Comparison of ENCODE assay signal across 28 cellular contexts in the genomic region with DNA sequence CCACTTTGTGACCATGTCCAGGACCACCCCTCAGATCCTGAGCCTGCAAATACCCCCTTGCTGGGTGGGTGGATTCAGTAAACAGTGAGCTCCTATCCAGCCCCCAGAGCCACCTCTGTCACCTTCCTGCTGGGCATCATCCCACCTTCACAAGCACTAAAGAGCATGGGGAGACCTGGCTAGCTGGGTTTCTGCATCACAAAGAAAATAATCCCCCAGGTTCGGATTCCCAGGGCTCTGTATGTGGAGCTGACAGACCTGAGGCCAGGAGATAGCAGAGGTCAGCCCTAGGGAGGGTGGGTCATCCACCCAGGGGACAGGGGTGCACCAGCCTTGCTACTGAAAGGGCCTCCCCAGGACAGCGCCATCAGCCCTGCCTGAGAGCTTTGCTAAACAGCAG. TPM values are rescaled to one million over a fixed set of nuclear protein-coding genes. Genes with fewer than 3 reads are reported as not detected.
DNase-seq lines count a peak whose midpoint lies in the region; ATAC-seq, FAIRE-seq and TF ChIP-seq lines count a peak whose summit lies in the region.
"Had no signal": no experiment of that assay in that cellular context is flagged by ENCODE, and none has a peak within 500 bp of the region (broad histone marks: within the 10 kb centered on the region; RNA-seq: fewer than 3 reads in every experiment).

No MANE protein-coding gene starts in this region.

- no peak overlapping the region for H3K4ac ChIP-seq in H9 (ENCODE audit: low read depth, low read length)

- H3K4me1 Mint-ChIP-seq in H9 (no peaks in the 10 kb centered on the region), natural killer cell (peaks cover 0 to 7% of the 10 kb centered on the region in 2 donors), Calu3 (ENCODE audit: low read depth, unreplicated experiment) (peaks cover 39% of the 10 kb centered on the region)

- CTCF ChIA-PET in HepG2 (lab: Yijun Ruan, JAX; ENCODE audit: low intra/inter-chr PET ratio, low total read pairs) (no interaction called here), Calu3 (lab: Charles Lee) (no interaction called here)

- no peaks in the 10 kb centered on the region for H3K79me1 ChIP-seq in H9 (ENCODE audit: insufficient read depth, low read depth, low read length, poor library complexity, severe bottlenecking)

- in situ Hi-C loops in transverse colon (cut with MboI; ENCODE audit: low pct_ligation_motif_present in 1 of 4, low pct_unique_long_range_greater_than_20kb in 1 of 4, low sequenced_read_pairs in 3 of 4): no loop called here
- in situ Hi-C loops in HepG2 (cut with HindIII; ENCODE audit: extremely low pct_ligation_motif_present, low pct_unique_long_range_greater_than_20kb): no loop called here

- H3K4me3 Mint-ChIP-seq in H9 (no peak overlapping the region), natural killer cell (no peak overlapping the region), Calu3 (ENCODE audit: low read depth, unreplicated experiment) (no peak overlapping the region)
- H3K4me3 Mint-ChIP-seq: CD4-positive, alpha-beta T cell; IgD-negative memory B cell had no signal

- H3K4me2 ChIP-seq in H9 (ENCODE audit: insufficient read depth, insufficient read length, low read length) (no peak overlapping the region), HepG2 (ENCODE audit: low read depth, low read length) (no peak overlapping the region)
- H3K4me2 ChIP-seq: A549; BLaER1 treated with 17β-estradiol and CSF1 and Interleukin-3, amounts not matched to agents 10 nM and 100 nM; KMS-11 had no signal

- DNase-seq in H9 (peak; percentile 17), bronchial epithelial cell (ENCODE audit: low read depth) (no peak), natural killer cell (peak; percentile 6), transverse colon (peak; percentile 5), HepG2 (ENCODE audit: low spot score) (no peak), Calu3 (no peak)
- DNase-seq in activated CD4-positive, alpha-beta T cell treated with anti-CD3 and anti-CD28 coated beads for 4 hours: no peak
- DNase-seq: CD4-positive, alpha-beta T cell; COR-L47; DMS 273 treated with DMSO at 0.1 percent for 48 hours; DMS79; EL; GF-D8; GOT3; NCI-H1048; NCI-H1417 treated with DMSO at 0.1 percent for 48 hours; NCI-H1694 treated with DMSO at 0.1 percent for 48 hours; NCI-H2081; NCI-H2227 treated with DMSO at 0.1 percent for 48 hours; NCI-H510A; NCI-H69; SHP77 had no signal

- H2BK20ac ChIP-seq in H9 (ENCODE audit: low read depth, low read length, poor library complexity, severe bottlenecking): no peak overlapping the region

- intact Hi-C loops in natural killer cell (cut with micrococcal nuclease): no loop called here
- intact Hi-C loops in transverse colon (cut with DNase I; ENCODE audit: low total_unique reads): no loop called here
- intact Hi-C loops in HepG2 (cut with micrococcal nuclease; ENCODE audit: unreplicated experiment): no loop called here
- intact Hi-C loops in Calu3 (cut with micrococcal nuclease; ENCODE audit: unreplicated experiment): no loop called here

- TF ChIP-seq POLR2A in transverse colon (IDR thresholded peaks at IDR 0.05): no peak
- TF ChIP-seq POLR2A in HepG2 (IDR thresholded peaks at IDR 0.05; ENCODE audit: insufficient read depth in 1 of 2, low read depth in 2 of 2, low read length in 2 of 2): no peak

- H3T11ph ChIP-seq in H9 (ENCODE audit: low read length): no peak overlapping the region

- H4K20me1 ChIP-seq in H9 (ENCODE audit: control insufficient read depth, insufficient read depth, insufficient read length) (no peaks in the 10 kb centered on the region), HepG2 (ENCODE audit: insufficient read depth, low read length) (no peaks in the 10 kb centered on the region)

- peaks cover 44% of the 10 kb centered on the region for H3K9me3 ChIP-seq in H9 (ENCODE audit: control insufficient read depth, low read depth, low read length)
- no peaks in the 10 kb centered on the region for H3K9me3 ChIP-seq in transverse colon
- no peaks in the 10 kb centered on the region for H3K9me3 ChIP-seq in HepG2 (ENCODE audit: low read length)

- H3K4me3 ChIP-seq in bronchial epithelial cell (ENCODE audit: low read depth, low read length) (no peak overlapping the region), transverse colon (no peak overlapping the region), HepG2 (replicated peaks in 1 of 3; ENCODE audit: insufficient read depth in 1 of 3, low read depth in 2 of 3, low read length in 3 of 3) (no peak overlapping the region)
- H3K4me3 ChIP-seq: A549; BLaER1 treated with 17β-estradiol and CSF1 and Interleukin-3, amounts not matched to agents 10 nM and 100 nM had no signal

- H3K14ac ChIP-seq in H9 (ENCODE audit: insufficient read depth, low read length): no peak overlapping the region

- H3K27me3 ChIP-seq in H9 (ENCODE audit: insufficient read depth, low read length) (no peaks in the 10 kb centered on the region), bronchial epithelial cell (ENCODE audit: control insufficient read depth, insufficient read depth, low read length) (no peaks in the 10 kb centered on the region), transverse colon (no peaks in the 10 kb centered on the region), HepG2 (ENCODE audit: control insufficient read depth in 1 of 2, insufficient read depth in 2 of 2, low read length in 2 of 2) (peaks cover 0 to 4% of the 10 kb centered on the region in 2 experiments; a peak in 1 of 5 replicates)

- no peak overlapping the region for H4K8ac ChIP-seq in H9 (replicated peaks; ENCODE audit: insufficient read length, low read depth, low read length)

- no peak overlapping the region for H3K9ac ChIP-seq in H9 (ENCODE audit: extremely low read depth, insufficient read length, low read length)
- no peak overlapping the region for H3K9ac ChIP-seq in HepG2 (ENCODE audit: insufficient read depth, low read depth, low read length)
- H3K9ac ChIP-seq: BLaER1 treated with 17β-estradiol and CSF1 and Interleukin-3, amounts not matched to agents 10 nM and 100 nM; KMS-11 had no signal

- H2BK5ac ChIP-seq in H9 (ENCODE audit: insufficient read length, low read length): no peak overlapping the region

- H3K27ac ChIP-seq in H9 (ENCODE audit: insufficient read length, low read depth, low read length) (no peak overlapping the region), transverse colon (no peak overlapping the region), HepG2 (ENCODE audit: extremely low read length, insufficient read depth, low read length) (no peak overlapping the region)
- H3K27ac ChIP-seq: A549; BLaER1 treated with 17β-estradiol and CSF1 and Interleukin-3, amounts not matched to agents 10 nM and 100 nM; KMS-11 had no signal

- no CpG with 5 or more reads among the region's 2 CpGs for WGBS in H9 (ENCODE audit: extremely low coverage, insufficient read length, low lambda C conversion rate)
- 27% methylated on average over 1 of the region's 2 CpGs; no CpG with 5 or more reads in 1 of the 2 donors for WGBS in transverse colon (ENCODE audit: low coverage in 1 of 2), 2 donors
- WGBS in HepG2 (ENCODE audit: low lambda C conversion rate): no CpG with 5 or more reads among the region's 2 CpGs

- H3K4me1 ChIP-seq in H9 (ENCODE audit: insufficient read depth, low read length) (no peaks in the 10 kb centered on the region), transverse colon (peaks cover 0 to 29% (median 15%) of the 10 kb centered on the region in 4 donors), HepG2 (ENCODE audit: insufficient read depth, low read length) (no peaks in the 10 kb centered on the region)

- TF ChIP-seq EP300 in transverse colon (IDR thresholded peaks at IDR 0.05; ENCODE audit: low read depth): no peak
- no peak for TF ChIP-seq EP300 in HepG2 (IDR thresholded peaks at IDR 0.05; ENCODE audit: low read depth in 2 of 2, low read length in 2 of 2)
- TF ChIP-seq EP300 in HepG2 (CRISPR knock-in tag; IDR thresholded peaks at IDR 0.05; ENCODE audit: borderline replicate concordance): no peak

- no peak overlapping the region for H4K5ac ChIP-seq in H9 (ENCODE audit: insufficient read length, low read depth, low read length)

- H3K27ac Mint-ChIP-seq in H9 (no peak overlapping the region), natural killer cell (no peak overlapping the region), Calu3 (ENCODE audit: unreplicated experiment) (no peak overlapping the region)
- H3K27ac Mint-ChIP-seq: CD4-positive, alpha-beta T cell; IgD-negative memory B cell had no signal

- H3K36me3 ChIP-seq in bronchial epithelial cell (ENCODE audit: control insufficient read depth, insufficient read depth, low read length) (no peaks in the 10 kb centered on the region), transverse colon (no peaks in the 10 kb centered on the region), HepG2 (replicated peaks in 1 of 2; ENCODE audit: control insufficient read depth in 1 of 2, insufficient read depth in 2 of 2, low read length in 2 of 2) (no peaks in the 10 kb centered on the region)
- H3K36me3 ChIP-seq: BLaER1 treated with 17β-estradiol and CSF1 and Interleukin-3, amounts not matched to agents 10 nM and 100 nM had no signal

- H2BK12ac ChIP-seq in H9 (ENCODE audit: insufficient read length, low read depth, low read length): no peak overlapping the region

- ATAC-seq in natural killer cell (no peak), HepG2 (no peak)
- ATAC-seq: HCT116 had no signal

- H2BK15ac ChIP-seq in H9 (ENCODE audit: low read depth, low read length): no peak overlapping the region

- H2AFZ ChIP-seq in H9 (ENCODE audit: low read length) (no peak overlapping the region), HepG2 (ENCODE audit: low read length) (no peak overlapping the region)

- no peaks in the 10 kb centered on the region for H3K23me2 ChIP-seq in H9 (ENCODE audit: insufficient read length, low read depth, low read length, poor library complexity, severe bottlenecking)

- no peak overlapping the region for H3K23ac ChIP-seq in H9 (ENCODE audit: insufficient read length, low read depth, low read length)

- H3K9me3 Mint-ChIP-seq in H9 (peaks cover 81 to 96% of the 10 kb centered on the region in 2 experiments), natural killer cell (peaks cover 0 to 6% of the 10 kb centered on the region in 2 donors), Calu3 (ENCODE audit: low read depth, unreplicated experiment) (no peaks in the 10 kb centered on the region)

- no peaks in the 10 kb centered on the region for H3K79me2 ChIP-seq in H9 (ENCODE audit: insufficient read depth, low read length)
- no peaks in the 10 kb centered on the region for H3K79me2 ChIP-seq in HepG2 (ENCODE audit: insufficient read depth, low read length)

- no peak overlapping the region for H2BK120ac ChIP-seq in H9 (ENCODE audit: low read depth, low read length, poor library complexity, severe bottlenecking)

- no peak overlapping the region for H2AK5ac ChIP-seq in H9 (ENCODE audit: insufficient read length, low read length)

- H3K36me3 Mint-ChIP-seq in H9 (ENCODE audit: insufficient read depth in 1 of 3, low read depth in 3 of 3) (peaks cover 0 to 32% (median 5%) of the 10 kb centered on the region in 3 experiments; a peak in 5 of 7 replicates), natural killer cell (peaks cover 10% of the 10 kb centered on the region), Calu3 (ENCODE audit: insufficient read depth, unreplicated experiment) (peaks cover 19% of the 10 kb centered on the region)

- FAIRE-seq in bronchial epithelial cell (lab: Jason Lieb, UNC) (peak; percentile 60), HepG2 (lab: Jason Lieb, UNC) (no peak)
- FAIRE-seq: A549, GM12891 had no signal

- no peak overlapping the region for H3K18ac ChIP-seq in H9 (ENCODE audit: insufficient read length, low read depth, low read length)

- BruUV-seq in HepG2 (replicated peaks; lab: Mats Ljungman, UMichigan) (no TSS peak), Calu3 (replicated peaks; lab: Mats Ljungman, UMichigan) (no TSS peak)

- no peak for TF ChIP-seq CTCF in H9 (conservative IDR thresholded peaks at IDR 0.05)
- no peak for TF ChIP-seq CTCF in bronchial epithelial cell (IDR thresholded peaks at IDR 0.05; ENCODE audit: insufficient read depth, low read length, severe bottlenecking)
- no peak for TF ChIP-seq CTCF in natural killer cell (IDR thresholded peaks at IDR 0.05)
- no peak for TF ChIP-seq CTCF in transverse colon (IDR thresholded peaks at IDR 0.05)
- no peak for TF ChIP-seq CTCF in HepG2 (CRISPR knock-in tag; IDR thresholded peaks at IDR 0.05)
- TF ChIP-seq CTCF in Calu3 (IDR thresholded peaks at IDR 0.05; ENCODE audit: unreplicated experiment): no peak

- no peak overlapping the region for H3K56ac ChIP-seq in H9 (ENCODE audit: insufficient read length, low read depth, low read length)

- no peak for TF ChIP-seq RAD21 in HepG2 (CRISPR knock-in tag; IDR thresholded peaks at IDR 0.05)

- no peak overlapping the region for H4K91ac ChIP-seq in H9 (ENCODE audit: insufficient read length, low read depth, low read length)

- POLR2A ChIA-PET in HepG2 (lab: Yijun Ruan, JAX): no interaction called here

- H3K27me3 Mint-ChIP-seq in H9 (ENCODE audit: low read depth): no peaks in the 10 kb centered on the region; the same call in 1 of the 2 replicates
- peaks cover 28 to 38% of the 10 kb centered on the region in 2 donors for H3K27me3 Mint-ChIP-seq in natural killer cell (ENCODE audit: low read depth in 2 of 2)
- H3K27me3 Mint-ChIP-seq in Calu3 (ENCODE audit: unreplicated experiment): peaks cover 21% of the 10 kb centered on the region

RNA-seq across cellular contexts. Expression of a gene that starts 7.7 kb away (rescaled TPM):
- not detected in 2 replicates for total RNA-seq in H9 (2021)
- 0.79 and 7.3 TPM in 2 replicates for total RNA-seq in bronchial epithelial cell
- total RNA-seq in natural killer cell: not detected
- 1,000 to 10,000 TPM in 3 of 4 donors, 10 to 100 TPM in 1; 26.3 to 2,498 (median 1,946) TPM for total RNA-seq in transverse colon
- total RNA-seq in HepG2 (2016; rRNA removed; fragmentation: Illumina TruSeq; extraction: Trizol): not detected in 2 replicates
- total RNA-seq in HepG2 (2016; cell fraction: cytosol; rRNA removed; fragmentation: Illumina TruSeq; extraction: Trizol; ENCODE audit: low read depth): not detected in 2 replicates
- total RNA-seq in HepG2 (2016; cell fraction: insoluble cytoplasmic fraction; rRNA removed; fragmentation: Illumina TruSeq; extraction: Trizol): not detected in 2 replicates
- not detected in 2 replicates for total RNA-seq in HepG2 (2016; cell fraction: membrane; rRNA removed; fragmentation: Illumina TruSeq; extraction: Trizol)
- total RNA-seq in HepG2 (2016; cell fraction: nucleus; rRNA removed; fragmentation: Illumina TruSeq; extraction: Trizol): not detected in 2 replicates
- not detected in 2 replicates for polyA plus RNA-seq in HepG2 (2011; rRNA removed)
- polyA plus RNA-seq in HepG2 (2011; cell fraction: cytosol; rRNA removed): not detected in 2 replicates
- polyA plus RNA-seq in HepG2 (2011; cell fraction: nucleus; rRNA removed): not detected in 2 replicates
- not detected in 2 replicates for polyA plus RNA-seq in HepG2 (2012)
- not detected in 2 replicates for polyA plus RNA-seq in HepG2 (2016; cell fraction: cytosol; fragmentation: Illumina TruSeq; extraction: Trizol; ENCODE audit: low read depth)
- polyA plus RNA-seq in HepG2 (2016; cell fraction: insoluble cytoplasmic fraction; fragmentation: Illumina TruSeq; extraction: Trizol; ENCODE audit: low read depth): not detected in 2 replicates
- not detected in 2 replicates for polyA plus RNA-seq in HepG2 (2016; cell fraction: membrane; fragmentation: Illumina TruSeq; extraction: Trizol; ENCODE audit: low read depth)
- not detected in 2 replicates for polyA plus RNA-seq in HepG2 (2016; cell fraction: nucleus; fragmentation: Illumina TruSeq; extraction: Trizol; ENCODE audit: insufficient read depth, low read depth)
- not detected in 2 replicates for polyA minus RNA-seq in HepG2 (2011; rRNA and poly(A)+ RNA removed; ENCODE audit: low replicate concordance)
- polyA minus RNA-seq in HepG2 (2011; cell fraction: cytosol; rRNA and poly(A)+ RNA removed): not detected in 2 replicates
- not detected in 2 replicates for polyA minus RNA-seq in HepG2 (2011; cell fraction: nucleus; rRNA and poly(A)+ RNA removed)
- total RNA-seq in Calu3 (2022): 5.9 and 9.0 TPM in 2 replicates
- total RNA-seq: CD4-positive, alpha-beta T cell had no signal
- polyA plus RNA-seq: IgD-negative memory B cell had no signal

RNA-seq across cellular contexts. Expression of a gene that starts 12.7 kb away (rescaled TPM):
- total RNA-seq in H9 (2021): not detected in 2 replicates
- total RNA-seq in bronchial epithelial cell: 11.6 and 40.6 TPM in 2 replicates
- total RNA-seq in natural killer cell: not detected
- 1,000 to 10,000 TPM in 3 of 4 donors, 10 to 100 TPM in 1; 95.5 to 1,964 (median 1,677) TPM for total RNA-seq in transverse colon
- total RNA-seq in HepG2 (2016; rRNA removed; fragmentation: Illumina TruSeq; extraction: Trizol): not detected in 2 replicates
- not detected in 2 replicates for total RNA-seq in HepG2 (2016; cell fraction: cytosol; rRNA removed; fragmentation: Illumina TruSeq; extraction: Trizol; ENCODE audit: low read depth)
- not detected in 2 replicates for total RNA-seq in HepG2 (2016; cell fraction: insoluble cytoplasmic fraction; rRNA removed; fragmentation: Illumina TruSeq; extraction: Trizol)
- total RNA-seq in HepG2 (2016; cell fraction: membrane; rRNA removed; fragmentation: Illumina TruSeq; extraction: Trizol): not detected in 2 replicates
- not detected in 2 replicates for total RNA-seq in HepG2 (2016; cell fraction: nucleus; rRNA removed; fragmentation: Illumina TruSeq; extraction: Trizol)
- not detected in 2 replicates for polyA plus RNA-seq in HepG2 (2011; rRNA removed)
- polyA plus RNA-seq in HepG2 (2011; cell fraction: cytosol; rRNA removed): not detected in 2 replicates
- polyA plus RNA-seq in HepG2 (2011; cell fraction: nucleus; rRNA removed): not detected in 2 replicates
- polyA plus RNA-seq in HepG2 (2012): not detected in 2 replicates
- polyA plus RNA-seq in HepG2 (2016; cell fraction: cytosol; fragmentation: Illumina TruSeq; extraction: Trizol; ENCODE audit: low read depth): not detected in 2 replicates
- not detected in 2 replicates for polyA plus RNA-seq in HepG2 (2016; cell fraction: insoluble cytoplasmic fraction; fragmentation: Illumina TruSeq; extraction: Trizol; ENCODE audit: low read depth)
- not detected in 2 replicates for polyA plus RNA-seq in HepG2 (2016; cell fraction: membrane; fragmentation: Illumina TruSeq; extraction: Trizol; ENCODE audit: low read depth)
- not detected in 2 replicates for polyA plus RNA-seq in HepG2 (2016; cell fraction: nucleus; fragmentation: Illumina TruSeq; extraction: Trizol; ENCODE audit: insufficient read depth, low read depth)
- polyA minus RNA-seq in HepG2 (2011; rRNA and poly(A)+ RNA removed; ENCODE audit: low replicate concordance): not detected in 2 replicates
- not detected in 2 replicates for polyA minus RNA-seq in HepG2 (2011; cell fraction: cytosol; rRNA and poly(A)+ RNA removed)
- polyA minus RNA-seq in HepG2 (2011; cell fraction: nucleus; rRNA and poly(A)+ RNA removed): not detected in 2 replicates
- 1.1 and 3.4 TPM in 2 replicates for total RNA-seq in Calu3 (2022)
- total RNA-seq: CD4-positive, alpha-beta T cell had no signal
- polyA plus RNA-seq: IgD-negative memory B cell had no signal

RNA-seq across cellular contexts. Expression of a gene that starts 59.6 kb away (rescaled TPM):
- total RNA-seq in H9 (2021) (not detected in 2 replicates), bronchial epithelial cell (13.7 and 41.6 TPM in 2 replicates), natural killer cell (not detected), transverse colon (100 to 1,000 TPM in 2 of 4 donors, 10 to 100 TPM in 2; 33.8 to 209 (median 104) TPM), HepG2 (2016; rRNA removed; fragmentation: Illumina TruSeq; extraction: Trizol) (not detected in 2 replicates), Calu3 (2022) (44.5 and 98.9 TPM in 2 replicates)
- total RNA-seq in HepG2 (2016; cell fraction: cytosol; rRNA removed; fragmentation: Illumina TruSeq; extraction: Trizol; ENCODE audit: low read depth): not detected in 2 replicates
- not detected in 2 replicates for total RNA-seq in HepG2 (2016; cell fraction: insoluble cytoplasmic fraction; rRNA removed; fragmentation: Illumina TruSeq; extraction: Trizol)
- not detected in 2 replicates for total RNA-seq in HepG2 (2016; cell fraction: membrane; rRNA removed; fragmentation: Illumina TruSeq; extraction: Trizol)
- not detected in 2 replicates for total RNA-seq in HepG2 (2016; cell fraction: nucleus; rRNA removed; fragmentation: Illumina TruSeq; extraction: Trizol)
- polyA plus RNA-seq in HepG2 (2011; rRNA removed): not detected in 2 replicates
- polyA plus RNA-seq in HepG2 (2011; cell fraction: cytosol; rRNA removed): not detected in 2 replicates
- not detected in 2 replicates for polyA plus RNA-seq in HepG2 (2011; cell fraction: nucleus; rRNA removed)
- not detected in 2 replicates for polyA plus RNA-seq in HepG2 (2012)
- not detected in 2 replicates for polyA plus RNA-seq in HepG2 (2016; cell fraction: cytosol; fragmentation: Illumina TruSeq; extraction: Trizol; ENCODE audit: low read depth)
- not detected in 2 replicates for polyA plus RNA-seq in HepG2 (2016; cell fraction: insoluble cytoplasmic fraction; fragmentation: Illumina TruSeq; extraction: Trizol; ENCODE audit: low read depth)
- not detected in 2 replicates for polyA plus RNA-seq in HepG2 (2016; cell fraction: membrane; fragmentation: Illumina TruSeq; extraction: Trizol; ENCODE audit: low read depth)
- polyA plus RNA-seq in HepG2 (2016; cell fraction: nucleus; fragmentation: Illumina TruSeq; extraction: Trizol; ENCODE audit: insufficient read depth, low read depth): not detected in 2 replicates
- polyA minus RNA-seq in HepG2 (2011; rRNA and poly(A)+ RNA removed; ENCODE audit: low replicate concordance): not detected in 2 replicates
- polyA minus RNA-seq in HepG2 (2011; cell fraction: cytosol; rRNA and poly(A)+ RNA removed): not detected in 2 replicates
- not detected in 2 replicates for polyA minus RNA-seq in HepG2 (2011; cell fraction: nucleus; rRNA and poly(A)+ RNA removed)
- total RNA-seq: CD4-positive, alpha-beta T cell had no signal
- polyA plus RNA-seq: IgD-negative memory B cell had no signal

Comparison
In these comparisons a context has a peak if more than half of its experiments do, and no peak if none do; other contexts are left out.
1. DNase-seq: peak in H9 (single experiment), natural killer cell (single experiment) and transverse colon (single experiment); none in bronchial epithelial cell (single experiment), HepG2 (single experiment), Calu3 (single experiment) and activated CD4-positive, alpha-beta T cell treated with anti-CD3 and anti-CD28 coated beads for 4 hours (0 of 2).
2. RNA of a gene that starts 59.6 kb away (total RNA-seq): 33.8 to 209 TPM in transverse colon, 44.5 to 98.9 TPM in Calu3 and 13.7 to 41.6 TPM in bronchial epithelial cell; not detected in H9, not detected in natural killer cell and not detected in HepG2; every median in the first group is over 10 times any median in the second.